10 cellular contexts compared by ENCODE assay signal in genomic region chrX:146090732-146091131, GRCh38.
"Had no signal": no experiment of that assay in that cellular context is flagged by ENCODE, and none has a peak within 500 bp of the region (broad histone marks: within the 10 kb centered on the region; RNA-seq: fewer than 3 reads in every experiment).

No MANE protein-coding gene starts in this region.

- H3K4me3 ChIP-seq: GM23248, GM23338, HAP-1 had no signal

- ATAC-seq: GM23338, HCT116 had no signal

- FAIRE-seq: H1, H54 had no signal

- H3K4me1 Mint-ChIP-seq: GM23338 had no signal

- H3K4me3 Mint-ChIP-seq: GM23338, HFFc6 had no signal

- H3K36me3 ChIP-seq: HAP-1 had no signal

- H3K4me1 ChIP-seq: HAP-1 had no signal

- H3K9ac ChIP-seq: GM23248 had no signal

- H3K9me3 ChIP-seq: HAP-1 had no signal

- H2AFZ ChIP-seq: GM23248, GM23338 had no signal

- H3K4me2 ChIP-seq: GM23338 had no signal

- H3K27ac Mint-ChIP-seq: GM23338, HFFc6 had no signal

- H3K27ac ChIP-seq: GM23248 had no signal

- DNase-seq: GM23248, GOT3, H7, HCEC 1CT, HFFc6 had no signal
